In genomic region chr3:17258823-17259436, GRCh38 we compare ENCODE assay signal across 8 cellular contexts.
DNase-seq lines count a peak whose midpoint lies in the region; ATAC-seq and TF ChIP-seq lines count a peak whose summit lies in the region.

No MANE protein-coding gene starts in this region.

- TF ChIP-seq CTCF in GM12864 (IDR thresholded peaks at IDR 0.05; ENCODE audit: low read depth, low read length, missing control alignments) = peak; percentile 54

- ATAC-seq in HG02588 (IDR thresholded peaks at IDR 0.05; ENCODE audit: unreplicated experiment) = no peak
- no peak for ATAC-seq in HG02571 (IDR thresholded peaks at IDR 0.05; ENCODE audit: unreplicated experiment)
- ATAC-seq in GM19035 (IDR thresholded peaks at IDR 0.05; ENCODE audit: unreplicated experiment) = no peak

- DNase-seq in AG20443 (ENCODE audit: low spot score) (peak; percentile 40), GM12864 (ENCODE audit: low read depth) (peak; percentile 24), NCI-H460 (ENCODE audit: extremely low read depth, low read depth) (peak; percentile 23), dermis microvascular lymphatic vessel endothelial cell (ENCODE audit: low read depth in 2 of 2) (peak; percentile 38 to 53), myocyte (ENCODE audit: low read depth) (peak; percentile 48)

- H3K4me3 ChIP-seq in GM12864 (ENCODE audit: low read depth, low read length) = no peak overlapping the region
